ENCODE assay signal across 17 cellular contexts in the genomic region with DNA sequence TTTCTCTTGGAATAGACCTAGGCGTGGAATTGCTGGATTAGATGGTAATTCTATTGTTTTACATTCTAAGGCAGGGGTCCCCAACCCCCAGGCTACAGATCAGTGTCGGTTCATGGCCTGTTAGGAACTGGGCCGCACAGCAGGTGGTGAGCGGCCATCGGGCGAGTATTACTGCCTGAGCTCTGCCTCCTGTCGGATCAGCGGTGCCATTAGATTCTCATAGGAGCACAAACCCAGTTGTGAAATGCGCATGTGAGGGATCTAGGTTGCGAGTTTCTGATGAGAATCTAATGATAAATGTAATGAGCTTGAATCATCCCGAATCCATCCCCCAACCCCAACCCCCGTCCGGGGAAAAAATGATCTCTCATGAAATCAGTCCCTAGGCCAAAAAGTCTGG. TPM values are rescaled to one million over a fixed set of nuclear protein-coding genes. Genes with fewer than 3 reads are reported as not detected.
A peak's percentile ranks its signal among the peaks of the same experiment; 100 is the strongest.
DNase-seq lines count a peak whose midpoint lies in the region; ATAC-seq, FAIRE-seq and TF ChIP-seq lines count a peak whose summit lies in the region.
"Had no signal": no experiment of that assay in that cellular context is flagged by ENCODE, and none has a peak within 500 bp of the region (broad histone marks: within the 10 kb centered on the region; RNA-seq: fewer than 3 reads in every experiment).

No MANE protein-coding gene starts in this region.

- H3K9me3 Mint-ChIP-seq in activated CD8-positive, alpha-beta memory T cell treated with anti-CD3 and anti-CD28 coated beads, Interleukin-2, amount 10 ng/mL, durations not matched to agents 7 days and 5 days (ENCODE audit: low read depth) = no peaks in the 10 kb centered on the region
- H3K9me3 Mint-ChIP-seq in IgD-negative memory B cell (no peaks in the 10 kb centered on the region), astrocyte (ENCODE audit: unreplicated experiment) (peaks cover 3% of the 10 kb centered on the region), neural progenitor cell (no peaks in the 10 kb centered on the region)

- TF ChIP-seq POLR2A in GM18505 (IDR thresholded peaks at IDR 0.05; ENCODE audit: borderline replicate concordance, extremely low read depth, insufficient read depth, insufficient read length) = no peak

- H3K27ac Mint-ChIP-seq in activated CD8-positive, alpha-beta memory T cell treated with anti-CD3 and anti-CD28 coated beads, Interleukin-2, amount 10 ng/mL, durations not matched to agents 7 days and 5 days = peak overlapping the region; percentile 89
- H3K27ac Mint-ChIP-seq in IgD-negative memory B cell (peak overlapping the region; percentile 8 to 73 (median 28)), astrocyte (ENCODE audit: unreplicated experiment) (peak overlapping the region; percentile 34), neural progenitor cell (no peak overlapping the region)
- H3K27ac Mint-ChIP-seq: nephron had no signal

- H3K27ac ChIP-seq in astrocyte (ENCODE audit: low read depth, low read length) (peak overlapping the region; percentile 23), neural progenitor cell (no peak overlapping the region)
- H3K27ac ChIP-seq: gastroesophageal sphincter, lower lobe of right lung, vagina had no signal

- H3K36me3 ChIP-seq in astrocyte (ENCODE audit: insufficient read depth, low read length) (no peaks in the 10 kb centered on the region), neural progenitor cell (no peaks in the 10 kb centered on the region)
- H3K36me3 ChIP-seq: lower lobe of right lung had no signal

- CTCF ChIA-PET in activated CD8-positive, alpha-beta memory T cell treated with anti-CD3 and anti-CD28 coated beads, Interleukin-2, amount 10 ng/mL, durations not matched to agents 7 days and 5 days (lab: Charles Lee) = interaction anchor here (1.0 to 2.2 kb wide), 3 partner anchors 13 to 29 kb away, joined by 4 to 7 read pairs (median 6); a partner anchor contains a TSS

- no peak overlapping the region for H3K9ac ChIP-seq in astrocyte (ENCODE audit: low read length)
- H3K9ac ChIP-seq in neural progenitor cell = no peak overlapping the region

- H3K27me3 ChIP-seq in astrocyte (ENCODE audit: insufficient read depth, low read length) (no peaks in the 10 kb centered on the region), neural progenitor cell (no peaks in the 10 kb centered on the region)
- H3K27me3 ChIP-seq: gastroesophageal sphincter, vagina had no signal

- peaks cover 6% of the 10 kb centered on the region for H3K79me2 ChIP-seq in astrocyte (ENCODE audit: insufficient read depth, low read length)
- no peaks in the 10 kb centered on the region for H3K79me2 ChIP-seq in neural progenitor cell (ENCODE audit: low read depth)

- peaks cover 24% of the 10 kb centered on the region for H3K36me3 Mint-ChIP-seq in activated CD8-positive, alpha-beta memory T cell treated with anti-CD3 and anti-CD28 coated beads, Interleukin-2, amount 10 ng/mL, durations not matched to agents 7 days and 5 days
- H3K36me3 Mint-ChIP-seq in IgD-negative memory B cell (peaks cover 13% of the 10 kb centered on the region), astrocyte (ENCODE audit: low read depth, unreplicated experiment) (peaks cover 4% of the 10 kb centered on the region), neural progenitor cell (no peaks in the 10 kb centered on the region)

- DNase-seq in activated CD8-positive, alpha-beta memory T cell treated with anti-CD3 and anti-CD28 coated beads, Interleukin-2, amount 10 ng/mL, durations not matched to agents 7 days and 5 days = no peak
- no peak for DNase-seq in activated CD8-positive, alpha-beta memory T cell treated with anti-CD3 and anti-CD28 coated beads for 24 hours
- DNase-seq in astrocyte (ENCODE audit: low read depth) = no peak
- DNase-seq in neural progenitor cell (ENCODE audit: low spot score) = peak; percentile 40
- DNase-seq in NCI-H1092 treated with DMSO at 0.1 percent for 48 hours (lab: John Stamatoyannopoulos, UW) = no peak
- DNase-seq: ACHN, EL, KG1, lower lobe of right lung, NCI-H2227 treated with DMSO at 0.1 percent for 48 hours, SHP77 had no signal

- TF ChIP-seq CTCF in astrocyte (IDR thresholded peaks at IDR 0.05; ENCODE audit: insufficient read depth, low read depth, low read length) (no peak), neural progenitor cell (IDR thresholded peaks at IDR 0.05) (peak; percentile 19)

- H2AFZ ChIP-seq in astrocyte (ENCODE audit: low read depth, low read length) = no peak overlapping the region
- no peak overlapping the region for H2AFZ ChIP-seq in neural progenitor cell (replicated peaks)

- no peaks in the 10 kb centered on the region for H3K27me3 Mint-ChIP-seq in activated CD8-positive, alpha-beta memory T cell treated with anti-CD3 and anti-CD28 coated beads, Interleukin-2, amount 10 ng/mL, durations not matched to agents 7 days and 5 days
- H3K27me3 Mint-ChIP-seq in IgD-negative memory B cell (no peaks in the 10 kb centered on the region), astrocyte (ENCODE audit: low read depth, unreplicated experiment) (no peaks in the 10 kb centered on the region), neural progenitor cell (ENCODE audit: insufficient read depth, low read depth) (peaks cover 6% of the 10 kb centered on the region)

- ATAC-seq in activated CD8-positive, alpha-beta memory T cell treated with anti-CD3 and anti-CD28 coated beads, Interleukin-2, amount 10 ng/mL, durations not matched to agents 7 days and 5 days = no peak
- no peak for ATAC-seq in GM18505 (IDR thresholded peaks at IDR 0.05; ENCODE audit: unreplicated experiment)
- ATAC-seq in HG02678 (IDR thresholded peaks at IDR 0.05; ENCODE audit: unreplicated experiment) = no peak
- ATAC-seq: gastroesophageal sphincter had no signal

- H3K4me3 ChIP-seq in astrocyte (ENCODE audit: insufficient read depth, low read depth, low read length) = no peak overlapping the region
- H3K4me3 ChIP-seq in neural progenitor cell = no peak overlapping the region
- H3K4me3 ChIP-seq: gastroesophageal sphincter, lower lobe of right lung, vagina had no signal

- H3K4me1 ChIP-seq in astrocyte (ENCODE audit: insufficient read depth, low read length) (peaks cover 14% of the 10 kb centered on the region), neural progenitor cell (no peaks in the 10 kb centered on the region)
- H3K4me1 ChIP-seq: gastroesophageal sphincter, vagina had no signal

- no peaks in the 10 kb centered on the region for H3F3A ChIP-seq in neural progenitor cell (ENCODE audit: low read depth)

- H3K4me3 Mint-ChIP-seq in activated CD8-positive, alpha-beta memory T cell treated with anti-CD3 and anti-CD28 coated beads, Interleukin-2, amount 10 ng/mL, durations not matched to agents 7 days and 5 days = peak overlapping the region; percentile 40
- H3K4me3 Mint-ChIP-seq in IgD-negative memory B cell (peak overlapping the region in 2 of 4 donors; percentile 25 to 90), astrocyte (ENCODE audit: unreplicated experiment) (no peak overlapping the region), neural progenitor cell (no peak overlapping the region)
- H3K4me3 Mint-ChIP-seq: nephron had no signal

- H3K9me3 ChIP-seq in astrocyte (ENCODE audit: insufficient read depth, low read depth, low read length) (peaks cover 2% of the 10 kb centered on the region), neural progenitor cell (ENCODE audit: low read depth) (no peaks in the 10 kb centered on the region)
- H3K9me3 ChIP-seq: gastroesophageal sphincter, lower lobe of right lung, vagina had no signal

- H3K4me2 ChIP-seq in astrocyte (ENCODE audit: low read length) (no peak overlapping the region), neural progenitor cell (no peak overlapping the region)

- H4K20me1 ChIP-seq in astrocyte (ENCODE audit: insufficient read depth, low read length) (no peaks in the 10 kb centered on the region), neural progenitor cell (ENCODE audit: low read depth) (no peaks in the 10 kb centered on the region)

- peaks cover 77% of the 10 kb centered on the region for H3K4me1 Mint-ChIP-seq in activated CD8-positive, alpha-beta memory T cell treated with anti-CD3 and anti-CD28 coated beads, Interleukin-2, amount 10 ng/mL, durations not matched to agents 7 days and 5 days
- peaks cover 38 to 55% (median 50%) of the 10 kb centered on the region in 3 donors for H3K4me1 Mint-ChIP-seq in IgD-negative memory B cell
- H3K4me1 Mint-ChIP-seq in astrocyte (ENCODE audit: low read depth, unreplicated experiment) = peaks cover 16% of the 10 kb centered on the region
- peaks cover 5% of the 10 kb centered on the region for H3K4me1 Mint-ChIP-seq in neural progenitor cell
- H3K4me1 Mint-ChIP-seq: nephron had no signal

- FAIRE-seq in astrocyte (lab: Jason Lieb, UNC) = no peak

RNA-seq across cellular contexts. Expression of a gene that starts 23.0 kb away (rescaled TPM):
- total RNA-seq in activated CD8-positive, alpha-beta memory T cell treated with anti-CD3 and anti-CD28 coated beads, Interleukin-2, amount 10 ng/mL, durations not matched to agents 7 days and 5 days = 100 to 1,000 TPM; 156 to 287 TPM
- polyA plus RNA-seq in IgD-negative memory B cell = 134 TPM
- total RNA-seq in astrocyte (29.9 and 33.1 TPM in 2 replicates), neural progenitor cell (ENCODE audit: low replicate concordance) (not detected in 2 replicates)

RNA-seq across cellular contexts. Expression of a gene that starts 50.6 kb away (rescaled TPM):
- not detected for total RNA-seq in activated CD8-positive, alpha-beta memory T cell treated with anti-CD3 and anti-CD28 coated beads, Interleukin-2, amount 10 ng/mL, durations not matched to agents 7 days and 5 days
- 0.79 TPM for polyA plus RNA-seq in IgD-negative memory B cell
- total RNA-seq in astrocyte (0.17 TPM in 1 of 2 replicates, not detected in the other), neural progenitor cell (ENCODE audit: low replicate concordance) (0.28 TPM in 1 of 2 replicates, not detected in the other)
- total RNA-seq: vagina had no signal

Comparison
In these comparisons a context has a peak if more than half of its experiments do, and no peak if none do; other contexts are left out.
1. RNA of a gene that starts 23.0 kb away (total RNA-seq): 156 to 287 TPM in activated CD8-positive, alpha-beta memory T cell treated with anti-CD3 and anti-CD28 coated beads, Interleukin-2, amount 10 ng/mL, durations not matched to agents 7 days and 5 days and 29.9 to 33.1 TPM in astrocyte; not detected in neural progenitor cell; every median in the first group is over 10 times any median in the second.